8 cellular contexts compared by ENCODE assay signal in genomic region chrX:1451676-1452496, GRCh38. TPM values are rescaled to one million over a fixed set of nuclear protein-coding genes. Genes with fewer than 3 reads are reported as not detected.
DNase-seq lines count a peak whose midpoint lies in the region; ATAC-seq, FAIRE-seq and TF ChIP-seq lines count a peak whose summit lies in the region.

No MANE protein-coding gene starts in this region.

- no peak for TF ChIP-seq EP300 in GM12878 (IDR thresholded peaks at IDR 0.05; ENCODE audit: borderline replicate concordance in 1 of 2, control insufficient read depth in 1 of 2, low read depth in 2 of 2, low read length in 2 of 2)
- no peak for TF ChIP-seq EP300 in tibial nerve (IDR thresholded peaks at IDR 0.05)

- H3K36me3 ChIP-seq in GM12878 (ENCODE audit: control insufficient read depth in 2 of 2, insufficient read depth in 2 of 2, low read length in 1 of 2) (peaks cover 0 to 2% of the 10 kb centered on the region in 2 experiments; a peak in 1 of 4 replicates), right lobe of liver (no peaks in the 10 kb centered on the region), tibial nerve (peaks cover 0 to 8% (median 0%) of the 10 kb centered on the region in 3 donors)

- 20% methylated on average over 11 of the region's 23 CpGs for WGBS in GM12878 (ENCODE audit: insufficient coverage, insufficient replicate concordance, low lambda C conversion rate, missing lambda C conversion rate)
- 24% methylated on average over 19 of the region's 23 CpGs for WGBS in right lobe of liver (ENCODE audit: insufficient coverage, low coverage, low lambda C conversion rate, missing lambda C conversion rate)
- WGBS in tibial nerve, 2 donors: 22 to 27% methylated on average over 23 of the region's 23 CpGs

- TF ChIP-seq POLR2A in GM12878 (IDR thresholded peaks at IDR 0.05; ENCODE audit: low read depth, low read length) (no peak), right lobe of liver (IDR thresholded peaks at IDR 0.05) (no peak), tibial nerve (IDR thresholded peaks at IDR 0.05) (no peak)

- SMC1A ChIA-PET in GM12878 (lab: Charles Lee; ENCODE audit: uncharacterized antibody, unreplicated experiment): no interaction called here

- CTCF ChIA-PET in GM12878 (lab: Yijun Ruan, JAX): no interaction called here

- TF ChIP-seq CTCF in GM12878 (IDR thresholded peaks at IDR 0.05 in 2 of 3, conservative IDR thresholded peaks at IDR 0.05 in 1 of 3; ENCODE audit: control insufficient read depth in 2 of 3, extremely low read depth in 1 of 3, insufficient read depth in 1 of 3, low read depth in 3 of 3, low read length in 3 of 3) (no peak), right lobe of liver (IDR thresholded peaks at IDR 0.05) (no peak), tibial nerve (IDR thresholded peaks at IDR 0.05) (no peak)

- H3K4me3 ChIP-seq in GM12878: peak overlapping the region; percentile 95
- peak overlapping the region; percentile 59 to 85 (median 75) for H3K4me3 ChIP-seq in right lobe of liver
- H3K4me3 ChIP-seq in tibial nerve: peak overlapping the region; percentile 68 to 100 (median 90)

- H3K4me1 ChIP-seq in GM12878 (ENCODE audit: control insufficient read depth, insufficient read depth, low read length): peaks cover 13% of the 10 kb centered on the region
- no peaks in the 10 kb centered on the region for H3K4me1 ChIP-seq in right lobe of liver
- H3K4me1 ChIP-seq in tibial nerve: peaks cover 0 to 30% (median 16%) of the 10 kb centered on the region in 4 donors

- peaks cover 27% of the 10 kb centered on the region for H3K9me3 ChIP-seq in GM12878 (replicated peaks; ENCODE audit: control insufficient read depth, insufficient read depth, low read length)
- no peaks in the 10 kb centered on the region for H3K9me3 ChIP-seq in right lobe of liver
- H3K9me3 ChIP-seq in tibial nerve: no peaks in the 10 kb centered on the region

- intact Hi-C loops in GM12878 (cut with micrococcal nuclease; ENCODE audit: unreplicated experiment) (loop anchor here (1.0 to 10.0 kb wide), 7 partner anchors 60 to 1243 kb away; partner anchors contain the start of genes CD99, GTPBP6 and SLC25A6), right lobe of liver (cut with DNase I) (loop anchor here in 1 of 2 donors (10.0 kb wide), 1 partner anchor 123 kb away; no protein-coding TSS in a partner anchor)

- peak; percentile 21 for DNase-seq in activated CD4-positive, alpha-beta T cell treated with anti-CD3 and anti-CD28 coated beads for 48 hours
- no peak for DNase-seq in activated CD4-positive, alpha-beta T cell treated with anti-CD3 and anti-CD28 coated beads for 4 hours
- DNase-seq in GM12878 (ENCODE audit: low read depth, low spot score) (no peak), right lobe of liver (peak in 1 of 3 donors; percentile 61), tibial nerve (ENCODE audit: low spot score in 2 of 2) (no peak), HK-2 (ENCODE audit: unreplicated experiment) (no peak), AG08396 (ENCODE audit: low spot score) (no peak)

- no peak overlapping the region for H2AFZ ChIP-seq in GM12878 (ENCODE audit: control insufficient read depth, low read depth, low read length)

- RAD21 ChIA-PET in GM12878 (lab: Charles Lee; ENCODE audit: unreplicated experiment): no interaction called here

- peak overlapping the region; percentile 85 for H3K9ac ChIP-seq in GM12878 (ENCODE audit: control insufficient read depth, insufficient read depth, low read length)

- BruUV-seq in GM12878 (replicated peaks; lab: Mats Ljungman, UMichigan): no TSS peak

- no peak for ATAC-seq in GM12878
- no peak for ATAC-seq in right lobe of liver
- no peak for ATAC-seq in GM21619 (IDR thresholded peaks at IDR 0.05; ENCODE audit: unreplicated experiment)

- no peak for TF ChIP-seq RAD21 in GM12878 (IDR thresholded peaks at IDR 0.05; ENCODE audit: insufficient read depth, low read depth, low read length)

- in situ Hi-C loops in GM12878 (cut with MboI): loop anchor here (10.0 to 25.0 kb wide), 2 partner anchors 1060 to 1163 kb away; partner anchors contain the start of genes DHRSX and ZBED1

- H3K27ac ChIP-seq in GM12878 (ENCODE audit: control insufficient read depth, insufficient read depth) (peak overlapping the region; percentile 79), right lobe of liver (peak overlapping the region in 1 of 3 donors; percentile 40), tibial nerve (peak overlapping the region in 3 of 4 donors; percentile 77 to 91 (median 78))

- POLR2A ChIA-PET in GM12878 (lab: Charles Lee): no interaction called here

- FAIRE-seq in GM12878 (lab: Jason Lieb, UNC): no peak

- H4K20me1 ChIP-seq in GM12878 (ENCODE audit: control insufficient read depth, insufficient read depth): no peaks in the 10 kb centered on the region

- peaks cover 55% of the 10 kb centered on the region for H3K79me2 ChIP-seq in GM12878 (ENCODE audit: control insufficient read depth, insufficient read depth, low read length)

- peak overlapping the region; percentile 72 for H3K4me2 ChIP-seq in GM12878 (ENCODE audit: control insufficient read depth, insufficient read depth)

- H3K27me3 ChIP-seq in GM12878 (replicated peaks in 1 of 2; ENCODE audit: control insufficient read depth in 2 of 2, insufficient read depth in 2 of 2, low read length in 1 of 2) (no peaks in the 10 kb centered on the region), right lobe of liver (no peaks in the 10 kb centered on the region), tibial nerve (no peaks in the 10 kb centered on the region)

TF ChIP-seq in GM12878, 131 proteins besides CTCF, POLR2A, EP300 and RAD21:
- no peak for TF ChIP-seq TCF3 (IDR thresholded peaks at IDR 0.05; ENCODE audit: borderline replicate concordance, insufficient read depth, low read depth, low read length)
- TF ChIP-seq STAT1 (conservative IDR thresholded peaks at IDR 0.05): no peak
- TF ChIP-seq MLLT1 (IDR thresholded peaks at IDR 0.05): 0 out of 2 replicates have a peak, but pooled peaks have one; percentile 11
TF ChIP-seq in GM12878: peak in this region for 1.

RNA-seq across cellular contexts. Expression of gene ASMTL, which starts 0.8 kb away (rescaled TPM):
- total RNA-seq in GM12878 (2013; cell fraction: nucleolus; rRNA removed): 32.4 and 34.7 TPM in 2 replicates
- total RNA-seq in GM12878 (2014; rRNA removed) (21.7 and 32.2 TPM in 2 replicates), GM12878 (2014; rRNA removed; fragmentation: Illumina TruSeq; extraction: Trizol) (15.5 and 18.1 TPM in 2 replicates), GM12878 (2021) (46.6 and 46.8 TPM in 2 replicates), right lobe of liver (10 to 100 TPM; 12.5 to 27.3 (median 18.6) TPM), tibial nerve (10 to 100 TPM; 25.1 to 47.2 (median 43.3) TPM)
- polyA plus RNA-seq in GM12878 (2011; ENCODE audit: low read depth): 14.8 TPM
- polyA plus RNA-seq in GM12878 (2011; rRNA removed) (24.5 and 51.9 TPM in 2 replicates), GM12878 (2014; fragmentation: Illumina TruSeq; extraction: Trizol) (8.5 and 14.3 TPM in 2 replicates), GM12878 (2014; fragmentation: Nextera tagmentation; extraction: Ambion mirVana) (1 to 10 TPM; 1.6 to 3.8 TPM), GM12878 (2014; rRNA removed) (44.6 and 48.4 TPM in 2 replicates), GM12878 (2016; fragmentation: Nextera tagmentation; extraction: Ambion mirVana) (10 to 100 TPM; 32.1 to 34.4 TPM)
- 54.2 and 67.8 TPM in 2 replicates for polyA plus RNA-seq in GM12878 (2011; cell fraction: cytosol; rRNA removed)
- polyA plus RNA-seq in GM12878 (2011; cell fraction: nucleus; rRNA removed): 97.6 and 127 TPM in 2 replicates
- polyA plus RNA-seq in GM12878 (2012): 42.3 and 47.5 TPM in 2 replicates
- 31.2 and 53.8 TPM in 2 replicates for polyA minus RNA-seq in GM12878 (2011; rRNA and poly(A)+ RNA removed)
- polyA minus RNA-seq in GM12878 (2011; cell fraction: cytosol; rRNA and poly(A)+ RNA removed): 20.7 and 21.2 TPM in 2 replicates
- polyA minus RNA-seq in GM12878 (2011; cell fraction: nucleus; rRNA and poly(A)+ RNA removed): 17.2 and 27.9 TPM in 2 replicates

RNA-seq across cellular contexts. Expression of gene SLC25A6, which starts 60.0 kb away (rescaled TPM):
- total RNA-seq in GM12878 (2013; cell fraction: nucleolus; rRNA removed): 200 and 249 TPM in 2 replicates
- total RNA-seq in GM12878 (2014; rRNA removed): 225 and 293 TPM in 2 replicates
- 261 and 287 TPM in 2 replicates for total RNA-seq in GM12878 (2014; rRNA removed; fragmentation: Illumina TruSeq; extraction: Trizol)
- total RNA-seq in GM12878 (2021): 632 and 654 TPM in 2 replicates
- 286 TPM for polyA plus RNA-seq in GM12878 (2011; ENCODE audit: low read depth)
- polyA plus RNA-seq in GM12878 (2011; rRNA removed): 157 and 352 TPM in 2 replicates
- polyA plus RNA-seq in GM12878 (2011; cell fraction: cytosol; rRNA removed): 683 and 869 TPM in 2 replicates
- 295 and 304 TPM in 2 replicates for polyA plus RNA-seq in GM12878 (2011; cell fraction: nucleus; rRNA removed)
- 757 and 810 TPM in 2 replicates for polyA plus RNA-seq in GM12878 (2012)
- polyA plus RNA-seq in GM12878 (2014; fragmentation: Illumina TruSeq; extraction: Trizol): 34.2 and 187 TPM in 2 replicates
- polyA plus RNA-seq in GM12878 (2014; fragmentation: Nextera tagmentation; extraction: Ambion mirVana): 100 to 1,000 TPM in 1 of 2 experiments, 10 to 100 TPM in 1; 61.9 to 127 TPM
- 642 and 753 TPM in 2 replicates for polyA plus RNA-seq in GM12878 (2014; rRNA removed)
- polyA plus RNA-seq in GM12878 (2016; fragmentation: Nextera tagmentation; extraction: Ambion mirVana): 100 to 1,000 TPM; 447 to 454 TPM
- polyA minus RNA-seq in GM12878 (2011; rRNA and poly(A)+ RNA removed): 274 and 515 TPM in 2 replicates
- polyA minus RNA-seq in GM12878 (2011; cell fraction: cytosol; rRNA and poly(A)+ RNA removed): 253 and 254 TPM in 2 replicates
- 107 and 179 TPM in 2 replicates for polyA minus RNA-seq in GM12878 (2011; cell fraction: nucleus; rRNA and poly(A)+ RNA removed)
- 10 to 100 TPM; 44.3 to 87.8 (median 57.0) TPM for total RNA-seq in right lobe of liver
- 100 to 1,000 TPM; 220 to 291 (median 250) TPM for total RNA-seq in tibial nerve
